In genomic region chr17:1422907-1423306, GRCh38 we compare ENCODE assay signal across 1 cellular context.
TF ChIP-seq lines count a peak whose summit lies in the region.

No MANE protein-coding gene starts in this region.

TF ChIP-seq in HepG2, 621 proteins besides CTCF, POLR2A, EP300 and RAD21 (continued from another document):
- TF ChIP-seq ZNF318 (CRISPR knock-in tag; IDR thresholded peaks at IDR 0.05) (no peak), ZNF333 (CRISPR knock-in tag; IDR thresholded peaks at IDR 0.05; ENCODE audit: borderline replicate concordance) (no peak), CAMTA2 (CRISPR knock-in tag; IDR thresholded peaks at IDR 0.05; ENCODE audit: borderline replicate concordance) (no peak), PAXIP1 (CRISPR knock-in tag; conservative IDR thresholded peaks at IDR 0.05) (no peak)
